In the genomic region with DNA sequence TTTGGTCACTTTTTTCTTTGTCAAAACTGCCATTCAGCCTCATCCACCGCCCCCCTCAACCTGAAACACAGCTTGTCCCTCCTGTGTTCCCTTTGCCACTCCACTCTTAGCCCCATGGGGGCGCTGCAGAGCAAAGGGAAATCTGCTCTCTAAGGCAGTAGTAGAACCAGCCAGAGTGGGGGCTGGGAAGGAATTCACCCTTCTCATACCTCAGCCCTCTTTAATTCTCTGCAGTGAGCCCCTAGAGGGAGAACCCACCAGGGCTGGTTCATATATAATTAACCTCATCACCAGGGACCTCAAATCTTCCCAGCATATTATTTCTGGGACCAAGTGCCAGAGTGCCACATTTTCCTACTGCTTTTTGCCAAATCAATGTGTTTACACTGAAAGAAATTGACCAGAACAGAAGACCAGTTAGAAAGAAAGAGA, we compare ENCODE assay signal across 8 cellular contexts. TPM values are rescaled to one million over a fixed set of nuclear protein-coding genes. Genes with fewer than 3 reads are reported as not detected.
DNase-seq lines count a peak whose midpoint lies in the region; ATAC-seq and TF ChIP-seq lines count a peak whose summit lies in the region.

No MANE protein-coding gene starts in this region.

- H3K36me3 ChIP-seq in lung (ENCODE audit: control insufficient read depth in 2 of 2, insufficient read depth in 2 of 2, low read length in 2 of 2): no peaks in the 10 kb centered on the region

- peak overlapping the region in 1 of 2 donors; percentile 98 for H3K27ac ChIP-seq in lung (ENCODE audit: low read depth in 1 of 2, low read length in 1 of 2)

- POLR2A ChIA-PET in activated CD4-positive, alpha-beta T cell treated with anti-CD3 and anti-CD28 coated beads, Interleukin-2, amount 10 ng/mL, durations not matched to agents 7 days and 5 days (lab: Charles Lee): no interaction called here

- peaks cover 18% of the 10 kb centered on the region for H3K36me3 Mint-ChIP-seq in activated CD4-positive, alpha-beta T cell treated with anti-CD3 and anti-CD28 coated beads, Interleukin-2, amount 10 ng/mL, durations not matched to agents 7 days and 5 days (ENCODE audit: low read depth)

- peaks cover 0 to 3% of the 10 kb centered on the region in 2 donors for H3K4me1 ChIP-seq in lung (ENCODE audit: control insufficient read depth in 2 of 2, insufficient read depth in 2 of 2, low read length in 2 of 2)

- peaks cover 60% of the 10 kb centered on the region for H3K4me1 Mint-ChIP-seq in activated CD4-positive, alpha-beta T cell treated with anti-CD3 and anti-CD28 coated beads, Interleukin-2, amount 10 ng/mL, durations not matched to agents 7 days and 5 days

- peak overlapping the region; percentile 100 for H3K27ac Mint-ChIP-seq in activated CD4-positive, alpha-beta T cell treated with anti-CD3 and anti-CD28 coated beads, Interleukin-2, amount 10 ng/mL, durations not matched to agents 7 days and 5 days

- no peaks in the 10 kb centered on the region for H3K27me3 ChIP-seq in lung (ENCODE audit: control insufficient read depth, insufficient read depth)

- peak; percentile 39 for ATAC-seq in HG03095 (IDR thresholded peaks at IDR 0.05; ENCODE audit: unreplicated experiment)
- no peak for ATAC-seq in lung (ENCODE audit: insufficient read depth, low FRiP score)

- peak; percentile 96 for TF ChIP-seq CTCF in lung (IDR thresholded peaks at IDR 0.05; ENCODE audit: control extremely low read depth, extremely low read depth)

- DNase-seq in ELR (ENCODE audit: low read depth) (peak; percentile 87), NCI-H510A (lab: John Stamatoyannopoulos, UW) (peak; percentile 38), dedifferentiated amniotic fluid mesenchymal stem cell (ENCODE audit: extremely low spot score) (peak; percentile 84), lung (ENCODE audit: low spot score) (peak; percentile 91), HPDE6-E6E7 (ENCODE audit: extremely low spot score) (no peak)
- peak; percentile 94 for DNase-seq in activated CD4-positive, alpha-beta T cell treated with anti-CD3 and anti-CD28 coated beads, Interleukin-2, amount 10 ng/mL, durations not matched to agents 7 days and 5 days
- DNase-seq in stimulated activated CD8-positive, alpha-beta memory T cell treated with anti-CD3 and anti-CD28 coated beads, Interleukin-12 subunit alpha, Interleukin-12 subunit beta, amount 100 ng/mL, for 24 hours (ENCODE audit: extremely low read depth): peak; percentile 80

- H3K9me3 Mint-ChIP-seq in activated CD4-positive, alpha-beta T cell treated with anti-CD3 and anti-CD28 coated beads, Interleukin-2, amount 10 ng/mL, durations not matched to agents 7 days and 5 days: peaks cover 2% of the 10 kb centered on the region

- no peaks in the 10 kb centered on the region for H3K9me3 ChIP-seq in lung (ENCODE audit: control insufficient read depth in 2 of 2, insufficient read depth in 1 of 2, low read length in 1 of 2)

- WGBS in lung, 2 donors: 7% methylated on average over 2 of the region's 2 CpGs

- no peak overlapping the region for H3K4me3 ChIP-seq in lung

- CTCF ChIA-PET in activated CD4-positive, alpha-beta T cell treated with anti-CD3 and anti-CD28 coated beads, Interleukin-2, amount 10 ng/mL, durations not matched to agents 7 days and 5 days (lab: Charles Lee): interaction anchor here (0.6 to 5.3 kb wide), 31 partner anchors 10 to 1000 kb away, joined by 3 to 40 read pairs (median 3); partner anchors contain the start of gene LPP

- H3K4me3 Mint-ChIP-seq in activated CD4-positive, alpha-beta T cell treated with anti-CD3 and anti-CD28 coated beads, Interleukin-2, amount 10 ng/mL, durations not matched to agents 7 days and 5 days: peak overlapping the region; percentile 97

- H3K27me3 Mint-ChIP-seq in activated CD4-positive, alpha-beta T cell treated with anti-CD3 and anti-CD28 coated beads, Interleukin-2, amount 10 ng/mL, durations not matched to agents 7 days and 5 days: peaks cover 4% of the 10 kb centered on the region

RNA-seq across cellular contexts. Expression of gene BCL6, which starts 2.8 kb away (rescaled TPM):
- total RNA-seq in activated CD4-positive, alpha-beta T cell treated with anti-CD3 and anti-CD28 coated beads, Interleukin-2, amount 10 ng/mL, durations not matched to agents 7 days and 5 days: 10 to 100 TPM; 12.0 to 12.7 TPM
- total RNA-seq in lung: 100 to 1,000 TPM in 1 of 2 donors, 10 to 100 TPM in 1; 52.2 to 101 TPM
- polyA plus RNA-seq in lung: 100 to 1,000 TPM in 1 of 2 donors, 10 to 100 TPM in 1; 29.4 to 137 TPM

RNA-seq across cellular contexts. Expression of gene RTP2, which starts 45.7 kb away (rescaled TPM):
- total RNA-seq in activated CD4-positive, alpha-beta T cell treated with anti-CD3 and anti-CD28 coated beads, Interleukin-2, amount 10 ng/mL, durations not matched to agents 7 days and 5 days: not detected
- not detected for total RNA-seq in lung
- not detected for polyA plus RNA-seq in lung
